ENCODE assay signal across 13 cellular contexts in the genomic region with DNA sequence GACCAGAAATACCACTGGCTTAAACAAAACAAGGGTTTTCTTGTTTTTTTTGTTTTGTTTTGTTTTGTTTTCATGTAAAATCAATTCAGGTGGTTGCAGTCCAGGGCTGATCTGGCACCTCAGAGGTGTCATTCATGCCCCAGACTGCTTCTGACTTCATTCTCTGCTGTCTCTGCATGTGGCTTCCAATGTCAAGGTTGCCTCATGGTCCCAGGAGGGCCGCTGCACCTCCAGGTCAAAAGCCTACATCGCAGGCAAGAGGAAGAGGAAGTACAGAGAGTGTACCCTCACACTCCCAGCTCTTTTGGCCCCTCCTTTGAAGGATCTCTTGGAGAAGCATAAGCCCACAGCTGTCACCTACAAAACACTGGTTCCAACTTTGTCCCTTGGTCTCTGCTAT. TPM values are rescaled to one million over a fixed set of nuclear protein-coding genes. Genes with fewer than 3 reads are reported as not detected.
DNase-seq lines count a peak whose midpoint lies in the region; ATAC-seq, FAIRE-seq and TF ChIP-seq lines count a peak whose summit lies in the region.
"Had no signal": no experiment of that assay in that cellular context is flagged by ENCODE, and none has a peak within 500 bp of the region (broad histone marks: within the 10 kb centered on the region; RNA-seq: fewer than 3 reads in every experiment).

No MANE protein-coding gene starts in this region.

- peaks cover 30 to 44% (median 34%) of the 10 kb centered on the region in 4 donors for H3K4me1 Mint-ChIP-seq in CD4-positive, alpha-beta memory T cell
- peaks cover 39 to 54% (median 46%) of the 10 kb centered on the region in 3 donors for H3K4me1 Mint-ChIP-seq in T-cell
- H3K4me1 Mint-ChIP-seq in endothelial cell (ENCODE audit: unreplicated experiment), result peaks cover 32% of the 10 kb centered on the region

- POLR2A ChIA-PET in CD4-positive, alpha-beta memory T cell (lab: Charles Lee; ENCODE audit: partially characterized antibody), result interaction anchor here (1.0 to 1.5 kb wide), 3 partner anchors 19 to 168 kb away, joined by 3 to 5 read pairs (median 4); no protein-coding TSS in a partner anchor
- POLR2A ChIA-PET in HEK293 (lab: Yijun Ruan, JAX) (no interaction called here), T-cell (lab: Charles Lee) (no interaction called here)

- no peaks in the 10 kb centered on the region for H4K20me1 ChIP-seq in keratinocyte (ENCODE audit: control insufficient read depth, extremely low read depth, insufficient read depth, low read length)

- TF ChIP-seq CTCF in HEK293 (tag by site-specific recombination; IDR thresholded peaks at IDR 0.05) (no peak), keratinocyte (optimal IDR thresholded peaks at IDR 0.05 in 1 of 3, IDR thresholded peaks at IDR 0.05 in 1 of 3, conservative IDR thresholded peaks at IDR 0.05 in 1 of 3; ENCODE audit: extremely low read depth in 1 of 3, insufficient read depth in 2 of 3, low read length in 3 of 3) (no peak), endothelial cell (IDR thresholded peaks at IDR 0.05; ENCODE audit: unreplicated experiment) (no peak), sigmoid colon (IDR thresholded peaks at IDR 0.05) (no peak)

- WGBS in sigmoid colon, 2 donors, result 62 to 86% methylated on average over 2 of the region's 2 CpGs

- no peak overlapping the region for H3K27ac ChIP-seq in CD4-positive, alpha-beta memory T cell (ENCODE audit: low read depth, low read length)
- H3K27ac ChIP-seq in HEK293 (ENCODE audit: extremely low read depth, low read depth, low read length) (no peak overlapping the region), keratinocyte (ENCODE audit: control insufficient read depth, insufficient read depth, low read length) (no peak overlapping the region), sigmoid colon (no peak overlapping the region)
- H3K27ac ChIP-seq: parathyroid adenoma had no signal

- H3K27me3 Mint-ChIP-seq in CD4-positive, alpha-beta memory T cell, result no peaks in the 10 kb centered on the region
- no peaks in the 10 kb centered on the region for H3K27me3 Mint-ChIP-seq in T-cell
- peaks cover 2% of the 10 kb centered on the region for H3K27me3 Mint-ChIP-seq in endothelial cell (ENCODE audit: unreplicated experiment)

- CTCF ChIA-PET in CD4-positive, alpha-beta memory T cell (lab: Charles Lee; ENCODE audit: partially characterized antibody), result interaction anchor here (1.2 kb wide), 1 partner anchor 59 kb away, joined by 3 read pairs; no protein-coding TSS in a partner anchor
- CTCF ChIA-PET in HEK293 (lab: Yijun Ruan, JAX) (no interaction called here), T-cell (lab: Charles Lee) (interaction anchor here in 1 of 2 donors (0.6 kb wide), 1 partner anchor 751 kb away, joined by 4 read pairs; no protein-coding TSS in a partner anchor)

- H2AFZ ChIP-seq in keratinocyte (ENCODE audit: control insufficient read depth, low read length), result peak overlapping the region; percentile 3

- no peaks in the 10 kb centered on the region for H3K27me3 ChIP-seq in CD4-positive, alpha-beta memory T cell (ENCODE audit: insufficient read depth, low read length)
- H3K27me3 ChIP-seq in keratinocyte (ENCODE audit: control insufficient read depth, extremely low read depth, insufficient read depth, low read length) (no peaks in the 10 kb centered on the region), sigmoid colon (no peaks in the 10 kb centered on the region)

- peak overlapping the region in 6 of 7 donors; percentile 95 to 100 (median 99) for H3K27ac Mint-ChIP-seq in CD4-positive, alpha-beta memory T cell
- peak overlapping the region; percentile 99 for H3K27ac Mint-ChIP-seq in T-cell
- H3K27ac Mint-ChIP-seq in endothelial cell (ENCODE audit: unreplicated experiment), result no peak overlapping the region

- TF ChIP-seq POLR2A in sigmoid colon (IDR thresholded peaks at IDR 0.05), result no peak

- no peaks in the 10 kb centered on the region for H3K9me3 ChIP-seq in CD4-positive, alpha-beta memory T cell (ENCODE audit: control insufficient read depth in 1 of 2, low read length in 2 of 2)
- H3K9me3 ChIP-seq in HEK293 (ENCODE audit: control insufficient read depth, insufficient read depth, low read depth, low read length) (no peaks in the 10 kb centered on the region), keratinocyte (ENCODE audit: control insufficient read depth, low read depth, low read length) (no peaks in the 10 kb centered on the region), sigmoid colon (no peaks in the 10 kb centered on the region)

- no peaks in the 10 kb centered on the region for H3K79me2 ChIP-seq in keratinocyte (ENCODE audit: control insufficient read depth, insufficient read depth, low read length)
- H3K79me2 ChIP-seq: parathyroid adenoma had no signal

- peaks cover 10% of the 10 kb centered on the region for H3K36me3 ChIP-seq in CD4-positive, alpha-beta memory T cell (ENCODE audit: insufficient read depth, low read length)
- H3K36me3 ChIP-seq in HEK293 (ENCODE audit: control insufficient read depth in 2 of 2, insufficient read depth in 1 of 2, low read length in 2 of 2) (peaks cover 0 to 4% of the 10 kb centered on the region in 2 experiments; a peak in 2 of 3 replicates), keratinocyte (ENCODE audit: control insufficient read depth in 2 of 2, extremely low read depth in 1 of 2, insufficient read depth in 2 of 2, low read length in 2 of 2) (no peaks in the 10 kb centered on the region), sigmoid colon (peaks cover 0 to 4% (median 1%) of the 10 kb centered on the region in 4 donors)

- TF ChIP-seq EP300 in sigmoid colon (IDR thresholded peaks at IDR 0.05), result no peak

- H3K4me3 Mint-ChIP-seq in CD4-positive, alpha-beta memory T cell, result peak overlapping the region; percentile 49 to 100 (median 99)
- peak overlapping the region; percentile 98 to 99 (median 99) for H3K4me3 Mint-ChIP-seq in T-cell
- H3K4me3 Mint-ChIP-seq in endothelial cell (ENCODE audit: unreplicated experiment), result no peak overlapping the region

- intact Hi-C loops in CD4-positive, alpha-beta memory T cell (cut with micrococcal nuclease), result loop anchor here (5.0 kb wide), 4 partner anchors 42 to 152 kb away; a partner anchor contains a TSS
- intact Hi-C loops in sigmoid colon (cut with DNase I), result no loop called here

- no peak overlapping the region for H3K4me2 ChIP-seq in keratinocyte (ENCODE audit: control insufficient read depth, extremely low read depth, insufficient read depth, low read depth, low read length)

- ATAC-seq in T-cell (replicated peaks in 1 of 4) (no peak), GM19455 (IDR thresholded peaks at IDR 0.05; ENCODE audit: unreplicated experiment) (no peak)

- dilution Hi-C loops in keratinocyte (cut with MboI; ENCODE audit: extremely low pct_ligation_motif_present, low sequenced_read_pairs), result no loop called here

- H3K4me1 ChIP-seq in CD4-positive, alpha-beta memory T cell (ENCODE audit: insufficient read depth, low read length), result peaks cover 39% of the 10 kb centered on the region
- H3K4me1 ChIP-seq in HEK293 (ENCODE audit: control insufficient read depth, insufficient read depth, low read length), result no peaks in the 10 kb centered on the region
- no peaks in the 10 kb centered on the region for H3K4me1 ChIP-seq in keratinocyte (ENCODE audit: control insufficient read depth, extremely low read depth, insufficient read depth, low read length)
- peaks cover 0 to 24% (median 15%) of the 10 kb centered on the region in 4 donors for H3K4me1 ChIP-seq in sigmoid colon
- H3K4me1 ChIP-seq: parathyroid adenoma had no signal

- H3K36me3 Mint-ChIP-seq in CD4-positive, alpha-beta memory T cell, result peaks cover 14 to 27% of the 10 kb centered on the region in 2 donors
- peaks cover 8% of the 10 kb centered on the region for H3K36me3 Mint-ChIP-seq in T-cell
- H3K36me3 Mint-ChIP-seq in endothelial cell (ENCODE audit: low read depth, unreplicated experiment), result no peaks in the 10 kb centered on the region

- H3K9ac ChIP-seq in keratinocyte (ENCODE audit: control insufficient read depth, extremely low read depth, insufficient read depth, low read length), result no peak overlapping the region
- H3K9ac ChIP-seq: parathyroid adenoma had no signal

- DNase-seq in CD4-positive, alpha-beta memory T cell, result no peak
- DNase-seq in T-cell, result no peak
- no peak for DNase-seq in keratinocyte (ENCODE audit: low read depth, low spot score)
- no peak for DNase-seq in endothelial cell (ENCODE audit: low spot score)
- DNase-seq in sigmoid colon, result no peak
- DNase-seq: activated CD4-positive, alpha-beta T cell treated with anti-CD3 and anti-CD28 coated beads for 4 hours; effector CD4-positive, alpha-beta T cell; NCI-H1048; NCI-H446; SHP77 had no signal

- no peaks in the 10 kb centered on the region for H3K9me1 ChIP-seq in keratinocyte (ENCODE audit: control insufficient read depth, extremely low read depth, insufficient read depth, low read length)

- H3K9me3 Mint-ChIP-seq in CD4-positive, alpha-beta memory T cell, result peaks cover 0 to 2% (median 0%) of the 10 kb centered on the region in 8 donors
- no peaks in the 10 kb centered on the region for H3K9me3 Mint-ChIP-seq in T-cell
- H3K9me3 Mint-ChIP-seq in endothelial cell (ENCODE audit: unreplicated experiment), result no peaks in the 10 kb centered on the region

- H3K4me3 ChIP-seq in CD4-positive, alpha-beta memory T cell (ENCODE audit: low read length in 2 of 2), result no peak overlapping the region
- H3K4me3 ChIP-seq in HEK293 (ENCODE audit: low read depth, low read length) (no peak overlapping the region), keratinocyte (ENCODE audit: control insufficient read depth in 2 of 3, extremely low read depth in 1 of 3, insufficient read depth in 2 of 3, low read depth in 1 of 3, low read length in 3 of 3) (no peak overlapping the region), sigmoid colon (no peak overlapping the region)

- no peak for FAIRE-seq in keratinocyte (lab: Jason Lieb, UNC)

RNA-seq across cellular contexts. Expression of a gene that starts 1.4 kb away (rescaled TPM):
- 100 to 1,000 TPM; 255 to 262 TPM for total RNA-seq in CD4-positive, alpha-beta memory T cell
- polyA plus RNA-seq in CD4-positive, alpha-beta memory T cell, result 10 to 100 TPM; 50.4 to 68.0 TPM
- total RNA-seq in T-cell, result 100 to 1,000 TPM; 205 to 270 (median 210) TPM
- 6.1 to 8.6 TPM (median 6.9 TPM) in 3 replicates for polyA plus RNA-seq in keratinocyte
- polyA plus RNA-seq in keratinocyte (2011; ENCODE audit: low read depth), result 1.4 TPM
- 3.1 and 4.1 TPM in 2 replicates for polyA plus RNA-seq in keratinocyte (2011; cell fraction: cytosol; rRNA removed)
- polyA plus RNA-seq in keratinocyte (2011; cell fraction: nucleus; rRNA removed), result 16.3 and 18.0 TPM in 2 replicates
- polyA plus RNA-seq in keratinocyte (2012; ENCODE audit: low replicate concordance), result 1.8 and 3.2 TPM in 2 replicates
- 7.7 to 11.6 TPM (median 10.9 TPM) in 3 replicates for polyA minus RNA-seq in keratinocyte
- polyA minus RNA-seq in keratinocyte (2011; cell fraction: cytosol; rRNA and poly(A)+ RNA removed), result 3.5 TPM
- 4.5 and 11.0 TPM in 2 replicates for polyA minus RNA-seq in keratinocyte (2011; cell fraction: nucleus; rRNA and poly(A)+ RNA removed)
- 7.1 TPM for total RNA-seq in endothelial cell (ENCODE audit: unreplicated experiment)
- 10 to 100 TPM in 2 of 4 donors, 1 to 10 TPM in 2; 8.9 to 13.0 (median 10.2) TPM for total RNA-seq in sigmoid colon
- polyA plus RNA-seq in sigmoid colon, result 10 to 100 TPM in 1 of 3 donors, 1 to 10 TPM in 2; 3.0 to 33.5 (median 5.5) TPM

RNA-seq across cellular contexts. Expression of a gene that starts 17.7 kb away (rescaled TPM):
- total RNA-seq in CD4-positive, alpha-beta memory T cell, result 10 to 100 TPM; 21.8 to 23.6 TPM
- 1 to 10 TPM; 3.3 to 4.0 TPM for polyA plus RNA-seq in CD4-positive, alpha-beta memory T cell
- total RNA-seq in T-cell (10 to 100 TPM; 18.6 to 29.2 (median 21.3) TPM), endothelial cell (ENCODE audit: unreplicated experiment) (19.3 TPM), sigmoid colon (10 to 100 TPM in 2 of 4 donors, 1 to 10 TPM in 2; 6.8 to 11.9 (median 9.3) TPM)
- polyA plus RNA-seq in keratinocyte (5.0 to 8.3 TPM (median 6.1 TPM) in 3 replicates), sigmoid colon (10 to 100 TPM in 1 of 3 donors, 1 to 10 TPM in 2; 2.4 to 17.6 (median 3.0) TPM)
- 1.9 TPM for polyA plus RNA-seq in keratinocyte (2011; ENCODE audit: low read depth)
- 3.2 and 4.5 TPM in 2 replicates for polyA plus RNA-seq in keratinocyte (2011; cell fraction: cytosol; rRNA removed)
- 20.0 and 21.0 TPM in 2 replicates for polyA plus RNA-seq in keratinocyte (2011; cell fraction: nucleus; rRNA removed)
- polyA plus RNA-seq in keratinocyte (2012; ENCODE audit: low replicate concordance), result 5.0 and 5.7 TPM in 2 replicates
- polyA minus RNA-seq in keratinocyte, result 7.2 to 8.3 TPM (median 7.9 TPM) in 3 replicates
- 2.3 TPM for polyA minus RNA-seq in keratinocyte (2011; cell fraction: cytosol; rRNA and poly(A)+ RNA removed)
- 7.7 and 13.3 TPM in 2 replicates for polyA minus RNA-seq in keratinocyte (2011; cell fraction: nucleus; rRNA and poly(A)+ RNA removed)

RNA-seq across cellular contexts. Expression of a gene that starts 35.6 kb away (rescaled TPM):
- total RNA-seq in CD4-positive, alpha-beta memory T cell, result 100 to 1,000 TPM; 315 to 323 TPM
- 100 to 1,000 TPM in 1 of 2 donors, 10 to 100 TPM in 1; 68.1 to 126 TPM for polyA plus RNA-seq in CD4-positive, alpha-beta memory T cell
- 100 to 1,000 TPM; 135 to 314 (median 224) TPM for total RNA-seq in T-cell
- 10.8 to 12.2 TPM (median 11.8 TPM) in 3 replicates for polyA plus RNA-seq in keratinocyte
- 2.0 TPM for polyA plus RNA-seq in keratinocyte (2011; ENCODE audit: low read depth)
- 6.3 and 8.5 TPM in 2 replicates for polyA plus RNA-seq in keratinocyte (2011; cell fraction: cytosol; rRNA removed)
- polyA plus RNA-seq in keratinocyte (2011; cell fraction: nucleus; rRNA removed), result 16.2 and 16.5 TPM in 2 replicates
- 3.1 and 7.2 TPM in 2 replicates for polyA plus RNA-seq in keratinocyte (2012; ENCODE audit: low replicate concordance)
- 4.9 to 14.4 TPM (median 12.0 TPM) in 3 replicates for polyA minus RNA-seq in keratinocyte
- 3.6 TPM for polyA minus RNA-seq in keratinocyte (2011; cell fraction: cytosol; rRNA and poly(A)+ RNA removed)
- 2.3 and 9.9 TPM in 2 replicates for polyA minus RNA-seq in keratinocyte (2011; cell fraction: nucleus; rRNA and poly(A)+ RNA removed)
- 8.2 TPM for total RNA-seq in endothelial cell (ENCODE audit: unreplicated experiment)
- 10 to 100 TPM in 3 of 4 donors, 1 to 10 TPM in 1; 7.2 to 12.1 (median 11.7) TPM for total RNA-seq in sigmoid colon
- polyA plus RNA-seq in sigmoid colon, result 10 to 100 TPM; 14.8 to 52.7 (median 15.0) TPM

RNA-seq across cellular contexts. Expression of a gene that starts 39.7 kb away (rescaled TPM):
- total RNA-seq in CD4-positive, alpha-beta memory T cell, result 100 to 1,000 TPM; 211 to 215 TPM
- polyA plus RNA-seq in CD4-positive, alpha-beta memory T cell, result 10 to 100 TPM; 72.7 to 72.9 TPM
- total RNA-seq in T-cell, result 100 to 1,000 TPM; 115 to 172 (median 142) TPM
- polyA plus RNA-seq in keratinocyte, result 7.4 to 10.9 TPM (median 9.8 TPM) in 3 replicates
- polyA plus RNA-seq in keratinocyte (2011; ENCODE audit: low read depth), result 0.94 TPM
- 5.5 and 6.1 TPM in 2 replicates for polyA plus RNA-seq in keratinocyte (2011; cell fraction: cytosol; rRNA removed)
- 22.8 and 24.8 TPM in 2 replicates for polyA plus RNA-seq in keratinocyte (2011; cell fraction: nucleus; rRNA removed)
- polyA plus RNA-seq in keratinocyte (2012; ENCODE audit: low replicate concordance), result 1.3 and 4.6 TPM in 2 replicates
- polyA minus RNA-seq in keratinocyte, result 1.5 to 15.3 TPM (median 10.1 TPM) in 3 replicates
- 4.6 TPM for polyA minus RNA-seq in keratinocyte (2011; cell fraction: cytosol; rRNA and poly(A)+ RNA removed)
- 5.9 and 14.5 TPM in 2 replicates for polyA minus RNA-seq in keratinocyte (2011; cell fraction: nucleus; rRNA and poly(A)+ RNA removed)
- 3.1 TPM for total RNA-seq in endothelial cell (ENCODE audit: unreplicated experiment)
- 10 to 100 TPM in 2 of 4 donors, 1 to 10 TPM in 2; 6.5 to 18.8 (median 9.8) TPM for total RNA-seq in sigmoid colon
- polyA plus RNA-seq in sigmoid colon, result 10 to 100 TPM in 1 of 3 donors, 1 to 10 TPM in 2; 4.8 to 26.6 (median 5.1) TPM

RNA-seq across cellular contexts. Expression of a gene that starts 57.1 kb away (rescaled TPM):
- 10 to 100 TPM; 57.0 to 62.8 TPM for total RNA-seq in CD4-positive, alpha-beta memory T cell
- 10 to 100 TPM; 10.9 to 15.9 TPM for polyA plus RNA-seq in CD4-positive, alpha-beta memory T cell
- total RNA-seq in T-cell (10 to 100 TPM; 36.1 to 53.4 (median 47.9) TPM), endothelial cell (ENCODE audit: unreplicated experiment) (28.7 TPM), sigmoid colon (10 to 100 TPM; 17.6 to 24.6 (median 19.1) TPM)
- polyA plus RNA-seq in keratinocyte (12.5 to 14.7 TPM (median 13.9 TPM) in 3 replicates), sigmoid colon (10 to 100 TPM in 1 of 3 donors, 1 to 10 TPM in 2; 4.4 to 25.5 (median 8.4) TPM)
- polyA plus RNA-seq in keratinocyte (2011; ENCODE audit: low read depth), result 8.2 TPM
- polyA plus RNA-seq in keratinocyte (2011; cell fraction: cytosol; rRNA removed), result 5.1 and 5.6 TPM in 2 replicates
- polyA plus RNA-seq in keratinocyte (2011; cell fraction: nucleus; rRNA removed), result 36.3 and 39.5 TPM in 2 replicates
- 9.0 and 11.2 TPM in 2 replicates for polyA plus RNA-seq in keratinocyte (2012; ENCODE audit: low replicate concordance)
- polyA minus RNA-seq in keratinocyte, result 6.4 to 8.5 TPM (median 7.4 TPM) in 3 replicates
- polyA minus RNA-seq in keratinocyte (2011; cell fraction: cytosol; rRNA and poly(A)+ RNA removed), result 2.7 TPM
- 10.4 and 13.5 TPM in 2 replicates for polyA minus RNA-seq in keratinocyte (2011; cell fraction: nucleus; rRNA and poly(A)+ RNA removed)

Comparison
In these comparisons a context has a peak if more than half of its experiments do, and no peak if none do; other contexts are left out.
1. RNA of a gene that starts 1.4 kb away (total RNA-seq): 255 to 262 TPM in CD4-positive, alpha-beta memory T cell and 205 to 270 TPM in T-cell; 8.9 to 13.0 TPM in sigmoid colon and 7.1 TPM in endothelial cell (single experiment); every median in the first group is over 10 times any median in the second.
2. RNA of a gene that starts 35.6 kb away (total RNA-seq): 315 to 323 TPM in CD4-positive, alpha-beta memory T cell and 135 to 314 TPM in T-cell; 7.2 to 12.1 TPM in sigmoid colon and 8.2 TPM in endothelial cell (single experiment); every median in the first group is over 10 times any median in the second.